ENCODE assay signal across 17 cellular contexts in the genomic region with DNA sequence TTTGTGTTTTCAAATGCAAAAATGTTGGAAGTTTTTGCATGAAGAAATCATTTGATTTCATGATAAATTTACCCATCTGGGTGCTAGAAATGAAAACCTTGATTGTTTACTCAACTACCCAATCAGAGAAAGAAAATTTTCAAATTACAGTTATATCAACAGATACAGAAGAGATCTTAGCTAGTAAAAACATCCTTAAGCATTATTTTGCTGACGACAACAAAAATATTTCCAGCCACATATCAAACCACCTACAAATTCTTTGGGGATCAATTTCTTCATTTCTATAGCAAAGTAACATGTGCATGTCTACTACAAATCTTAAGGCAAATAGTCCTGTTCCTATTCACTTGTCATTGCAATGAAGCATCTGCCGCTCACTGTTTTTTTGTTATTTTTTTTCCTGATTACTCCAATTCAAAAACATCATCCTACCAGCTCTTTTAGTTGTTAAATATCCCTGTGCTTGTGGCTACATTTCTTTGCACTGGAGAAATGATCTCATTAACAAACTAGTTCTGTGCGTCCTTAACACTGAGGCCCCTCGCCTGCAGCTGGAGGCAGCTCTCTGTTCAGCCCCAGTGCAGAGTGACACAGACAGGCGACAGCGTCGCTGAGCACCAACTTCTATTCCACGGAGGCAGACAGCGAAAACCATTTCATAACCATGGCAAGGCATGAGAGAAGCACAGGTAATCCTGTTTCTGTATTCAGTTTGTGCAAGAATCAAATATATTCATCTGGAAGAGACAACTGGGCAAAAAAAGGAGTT.
DNase-seq lines count a peak whose midpoint lies in the region; FAIRE-seq and TF ChIP-seq lines count a peak whose summit lies in the region.
"Had no signal": no experiment of that assay in that cellular context is flagged by ENCODE, and none has a peak within 500 bp of the region (broad histone marks: within the 10 kb centered on the region; RNA-seq: fewer than 3 reads in every experiment).

No MANE protein-coding gene starts in this region.

- no peak for TF ChIP-seq POLR2A in H1 (IDR thresholded peaks at IDR 0.05; ENCODE audit: control extremely low read depth in 1 of 2, low read depth in 2 of 2, low read length in 2 of 2)

- H3K27ac ChIP-seq in mammary epithelial cell (ENCODE audit: insufficient read depth, low read depth, low read length): no peak overlapping the region
- no peak overlapping the region for H3K27ac ChIP-seq in H1 (ENCODE audit: low read depth, low read length)
- H3K27ac ChIP-seq: sigmoid colon had no signal

- dilution Hi-C loops in mammary epithelial cell (cut with HindIII; ENCODE audit: low sequenced_read_pairs): no loop called here

- no peak for TF ChIP-seq RAD21 in H1 (IDR thresholded peaks at IDR 0.05 in 1 of 2, conservative IDR thresholded peaks at IDR 0.05 in 1 of 2; ENCODE audit: low read depth in 2 of 2, low read length in 2 of 2)

- H3K27ac Mint-ChIP-seq in MCF 10A (ENCODE audit: low read depth, unreplicated experiment): no peak overlapping the region
- H3K27ac Mint-ChIP-seq: activated T-helper 17 cell treated with anti-CD3 and anti-CD28 coated beads, Interleukin-2, amount 50 U/mL, for 72 hours had no signal

- no peak overlapping the region for H2BK20ac ChIP-seq in H1 (ENCODE audit: low read length)

- H2BK5ac ChIP-seq in H1 (ENCODE audit: low read depth, low read length): no peak overlapping the region

- no peak overlapping the region for H2AK5ac ChIP-seq in H1 (ENCODE audit: low read depth, low read length)

- H3K79me2 ChIP-seq in mammary epithelial cell (ENCODE audit: insufficient read depth, low read length) (no peaks in the 10 kb centered on the region), H1 (ENCODE audit: control insufficient read depth in 1 of 2, insufficient read depth in 2 of 2, low read length in 2 of 2) (no peaks in the 10 kb centered on the region)

- H3K18ac ChIP-seq in H1 (ENCODE audit: extremely low read depth, low read length): no peak overlapping the region

- H3K14ac ChIP-seq in H1 (ENCODE audit: insufficient read length): no peak overlapping the region

- 71% methylated on average over 9 of the region's 9 CpGs for WGBS in mammary epithelial cell (ENCODE audit: low coverage, missing lambda C conversion rate)
- WGBS in H1 (ENCODE audit: extremely low coverage in 1 of 2, insufficient coverage in 1 of 2, insufficient read length in 1 of 2, insufficient replicate concordance in 2 of 2, low coverage in 1 of 2, low lambda C conversion rate in 2 of 2, missing lambda C conversion rate in 1 of 2), 2 experiments: 51% methylated on average over 9 of the region's 9 CpGs; no CpG with 5 or more reads in 1 of the 2 experiments

- intact Hi-C loops in mammary epithelial cell (cut with micrococcal nuclease): no loop called here
- intact Hi-C loops in MCF 10A (cut with micrococcal nuclease): no loop called here

- in situ Hi-C loops in mammary epithelial cell (cut with MboI; ENCODE audit: low sequenced_read_pairs in 2 of 2): no loop called here

- no peaks in the 10 kb centered on the region for H3K27me3 ChIP-seq in mammary epithelial cell (ENCODE audit: insufficient read depth, low read length)
- H3K27me3 ChIP-seq in H1 (replicated peaks in 1 of 4; ENCODE audit: control insufficient read depth in 3 of 4, extremely low read depth in 1 of 4, insufficient read depth in 3 of 4, low read length in 3 of 4): no peaks in the 10 kb centered on the region
- H3K27me3 ChIP-seq: sigmoid colon, tibial nerve had no signal

- no peaks in the 10 kb centered on the region for H4K20me1 ChIP-seq in mammary epithelial cell (ENCODE audit: insufficient read depth, low read length)
- H4K20me1 ChIP-seq in H1 (replicated peaks in 1 of 2; ENCODE audit: control insufficient read depth in 1 of 2, insufficient read depth in 2 of 2, low read length in 2 of 2): no peaks in the 10 kb centered on the region

- no peak overlapping the region for H2BK15ac ChIP-seq in H1 (ENCODE audit: low read length)

- POLR2A ChIA-PET in MCF 10A (lab: Yijun Ruan, JAX): no interaction called here
- POLR2A ChIA-PET in H1 (lab: Charles Lee; ENCODE audit: partially characterized antibody): no interaction called here

- no peak overlapping the region for H2BK120ac ChIP-seq in H1 (replicated peaks; ENCODE audit: low read depth, low read length)

- TF ChIP-seq CTCF in mammary epithelial cell (conservative IDR thresholded peaks at IDR 0.05 in 1 of 2, IDR thresholded peaks at IDR 0.05 in 1 of 2; ENCODE audit: extremely low read depth in 1 of 2, insufficient read depth in 1 of 2, low read depth in 1 of 2, low read length in 2 of 2) (no peak), MCF 10A (IDR thresholded peaks at IDR 0.05; ENCODE audit: unreplicated experiment) (no peak), H1 (IDR thresholded peaks at IDR 0.05; ENCODE audit: control extremely low read depth in 1 of 3, insufficient read depth in 1 of 3, low read depth in 1 of 3, low read length in 3 of 3) (no peak)

- no peaks in the 10 kb centered on the region for H3K9me3 Mint-ChIP-seq in MCF 10A (ENCODE audit: unreplicated experiment)
- H3K9me3 Mint-ChIP-seq: activated T-helper 17 cell treated with anti-CD3 and anti-CD28 coated beads, Interleukin-2, amount 50 U/mL, for 72 hours had no signal

- FAIRE-seq in H1 (lab: Jason Lieb, UNC): no peak
- FAIRE-seq: colon, GM12878 had no signal

- no peaks in the 10 kb centered on the region for H3K36me3 Mint-ChIP-seq in MCF 10A (ENCODE audit: insufficient read depth, unreplicated experiment)

- H3K9me3 ChIP-seq in mammary epithelial cell (replicated peaks; ENCODE audit: insufficient read depth, low read length) (no peaks in the 10 kb centered on the region), H1 (ENCODE audit: insufficient read depth in 2 of 2, low read depth in 1 of 2, low read length in 1 of 2) (no peaks in the 10 kb centered on the region)
- H3K9me3 ChIP-seq: HAP-1, sigmoid colon, tibial nerve had no signal

- no peak overlapping the region for H3K23ac ChIP-seq in H1 (ENCODE audit: insufficient read length)

- H3K27me3 Mint-ChIP-seq in MCF 10A (ENCODE audit: insufficient read depth, unreplicated experiment): peaks cover 12% of the 10 kb centered on the region
- H3K27me3 Mint-ChIP-seq: activated T-helper 17 cell treated with anti-CD3 and anti-CD28 coated beads, Interleukin-2, amount 50 U/mL, for 72 hours had no signal

- no peak for DNase-seq in mammary epithelial cell
- no peak for DNase-seq in MCF 10A (ENCODE audit: unreplicated experiment)
- DNase-seq in H1 (ENCODE audit: low read depth in 1 of 2, low spot score in 2 of 2): no peak
- peak; percentile 77 for DNase-seq in myocyte (ENCODE audit: low read depth)
- DNase-seq in superior temporal gyrus (ENCODE audit: extremely low spot score): peak; percentile 85
- DNase-seq in NCI-H1048 (lab: John Stamatoyannopoulos, UW): no peak
- no peak for DNase-seq in iPS-NIHi11 (ENCODE audit: low spot score)
- DNase-seq in activated T-cell treated with anti-CD3 and anti-CD28 coated beads, Interleukin-2, amount 50 U/mL, for 48 hours: no peak
- DNase-seq: NCI-H187 treated with DMSO at 0.1 percent for 48 hours, sigmoid colon, SW 1271 had no signal

- no peak overlapping the region for H3K4me3 Mint-ChIP-seq in MCF 10A (ENCODE audit: unreplicated experiment)
- H3K4me3 Mint-ChIP-seq: activated T-helper 17 cell treated with anti-CD3 and anti-CD28 coated beads, Interleukin-2, amount 50 U/mL, for 72 hours had no signal

- H2BK12ac ChIP-seq in H1 (ENCODE audit: low read depth, low read length): no peak overlapping the region

- no peak overlapping the region for H3K4ac ChIP-seq in H1 (replicated peaks; ENCODE audit: insufficient read length, low read depth, low read length)

- no peak for TF ChIP-seq EP300 in H1 (IDR thresholded peaks at IDR 0.05; ENCODE audit: borderline replicate concordance in 1 of 2, low read depth in 2 of 2, low read length in 2 of 2)

- no peak overlapping the region for H3K56ac ChIP-seq in H1 (replicated peaks; ENCODE audit: insufficient read length, low read depth, low read length)

- H3K4me2 ChIP-seq in mammary epithelial cell (ENCODE audit: insufficient read depth, low read depth, low read length) (no peak overlapping the region), H1 (ENCODE audit: insufficient read depth in 1 of 2, low read depth in 2 of 2, low read length in 2 of 2) (peak overlapping the region in 1 of 2 experiments; percentile 45; a peak in 3 of 4 replicates)

- no TSS peak for BruUV-seq in mammary epithelial cell (replicated peaks; lab: Mats Ljungman, UMichigan)
- BruUV-seq in MCF 10A (replicated peaks; lab: Mats Ljungman, UMichigan): no TSS peak

- no peak overlapping the region for H4K91ac ChIP-seq in H1 (replicated peaks; ENCODE audit: insufficient read length, low read length)

- H4K8ac ChIP-seq in H1 (ENCODE audit: extremely low read depth, insufficient read depth, low read length): no peak overlapping the region

- H3K4me1 ChIP-seq in mammary epithelial cell (ENCODE audit: insufficient read depth, low read length) (peaks cover 17% of the 10 kb centered on the region), H1 (replicated peaks in 1 of 4; ENCODE audit: control insufficient read depth in 3 of 4, insufficient read depth in 4 of 4, low read length in 3 of 4) (peaks cover 0 to 16% (median 4%) of the 10 kb centered on the region in 4 experiments; a peak in 3 of 7 replicates)

- H3K23me2 ChIP-seq in H1 (ENCODE audit: low read depth, low read length): no peaks in the 10 kb centered on the region; the same call in 1 of the 2 replicates

- H3K9ac ChIP-seq in mammary epithelial cell (ENCODE audit: insufficient read depth, low read length) (no peak overlapping the region), H1 (replicated peaks in 1 of 4; ENCODE audit: extremely low read depth in 1 of 4, low read depth in 3 of 4, low read length in 3 of 4) (no peak overlapping the region)

- H3K36me3 ChIP-seq in mammary epithelial cell (ENCODE audit: insufficient read depth, low read length) (no peaks in the 10 kb centered on the region), H1 (ENCODE audit: control insufficient read depth in 2 of 4, insufficient read depth in 4 of 4, low read length in 3 of 4) (no peaks in the 10 kb centered on the region)
- H3K36me3 ChIP-seq: HAP-1, sigmoid colon, tibial nerve had no signal

- no peaks in the 10 kb centered on the region for H3K79me1 ChIP-seq in H1 (ENCODE audit: low read depth, low read length)

- CTCF ChIA-PET in mammary epithelial cell (lab: Charles Lee; ENCODE audit: low non-redundant PET): no interaction called here
- CTCF ChIA-PET in MCF 10A (lab: Yijun Ruan, JAX): no interaction called here
- CTCF ChIA-PET in H1 (lab: Charles Lee; ENCODE audit: partially characterized antibody): interaction anchor here (0.5 to 1.1 kb wide), 2 partner anchors 166 to 510 kb away, joined by 3 read pairs; no protein-coding TSS in a partner anchor

- peaks cover 10% of the 10 kb centered on the region for H3K4me1 Mint-ChIP-seq in MCF 10A (ENCODE audit: insufficient read depth, unreplicated experiment)
- H3K4me1 Mint-ChIP-seq: activated T-helper 17 cell treated with anti-CD3 and anti-CD28 coated beads, Interleukin-2, amount 50 U/mL, for 72 hours had no signal

- H3K4me3 ChIP-seq in mammary epithelial cell (replicated peaks in 1 of 3; ENCODE audit: insufficient read depth in 1 of 3, low read depth in 2 of 3, low read length in 3 of 3) (no peak overlapping the region), H1 (ENCODE audit: extremely low read depth in 1 of 4, insufficient read depth in 2 of 4, low read depth in 3 of 4, low read length in 4 of 4) (peak overlapping the region in 1 of 4 experiments; percentile 40; a peak in 1 of 8 replicates)
- H3K4me3 ChIP-seq: GM12878, HAP-1, lung, sigmoid colon had no signal

- H2AFZ ChIP-seq in mammary epithelial cell (ENCODE audit: low read depth, low read length) (peak overlapping the region; percentile 33), H1 (ENCODE audit: low read length) (peak overlapping the region; percentile 94)

- H4K5ac ChIP-seq in H1 (ENCODE audit: insufficient read length, low read depth, low read length): no peak overlapping the region

Comparison
In these comparisons a context has a peak if more than half of its experiments do, and no peak if none do; other contexts are left out.
1. DNase-seq: peak in myocyte (single experiment) and superior temporal gyrus (single experiment); none in mammary epithelial cell (single experiment), MCF 10A (single experiment), H1 (0 of 2), NCI-H1048 (single experiment), iPS-NIHi11 (single experiment) and activated T-cell treated with anti-CD3 and anti-CD28 coated beads, Interleukin-2, amount 50 U/mL, for 48 hours (0 of 2).